ENCODE assay signal across 8 cellular contexts in the genomic region with DNA sequence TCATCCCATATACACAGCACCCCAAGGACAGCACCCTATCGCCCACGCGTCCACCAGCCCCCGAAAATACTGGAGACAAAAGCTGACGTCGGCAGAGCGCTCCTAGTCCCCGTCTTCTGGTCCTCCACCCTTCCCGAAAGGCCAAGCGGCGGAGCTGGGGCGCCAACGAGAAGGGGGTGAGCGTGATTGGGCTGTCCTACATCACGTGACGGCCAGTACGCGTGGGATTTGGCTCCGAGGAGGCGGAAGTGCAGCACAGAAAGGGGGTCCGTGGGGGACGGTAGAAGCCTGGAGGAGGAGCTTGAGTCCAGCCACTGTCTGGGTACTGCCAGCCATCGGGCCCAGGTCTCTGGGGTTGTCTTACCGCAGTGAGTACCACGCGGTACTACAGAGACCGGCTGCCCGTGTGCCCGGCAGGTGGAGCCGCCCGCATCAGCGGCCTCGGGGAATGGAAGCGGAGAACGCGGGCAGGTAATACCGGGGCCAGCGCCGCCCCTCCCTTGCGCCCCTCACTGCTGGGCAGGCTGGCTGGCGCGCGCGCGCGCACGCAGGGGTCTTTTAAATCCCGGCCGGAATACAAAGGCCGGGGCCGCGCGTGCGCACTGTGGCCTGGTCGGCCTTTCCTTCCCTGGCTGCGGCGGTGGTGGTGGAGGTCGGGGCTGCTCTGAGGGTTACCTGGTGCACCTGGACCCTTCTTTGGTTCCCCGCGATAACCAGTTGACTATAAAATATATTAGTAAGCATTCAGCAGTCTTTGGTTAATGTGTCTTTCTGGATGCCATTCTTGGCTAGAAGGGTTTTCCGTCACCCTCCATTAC.
DNase-seq lines count a peak whose midpoint lies in the region; ATAC-seq and TF ChIP-seq lines count a peak whose summit lies in the region.

TDG (plus strand) TSS at position 283 of the 818 bp plus-strand sequence; CDS start at position 449, 166 bp downstream.

- TF ChIP-seq POLR2A in GM18951 (IDR thresholded peaks at IDR 0.05; ENCODE audit: extremely low read depth, insufficient read depth, insufficient read length): peak; percentile 95

- peak; percentile 93 for ATAC-seq in HG03196 (IDR thresholded peaks at IDR 0.05; ENCODE audit: unreplicated experiment)

- peak; percentile 95 for DNase-seq in AG08396 (ENCODE audit: low spot score)
- DNase-seq in NCI-H345 (lab: John Stamatoyannopoulos, UW): peak; percentile 99
- DNase-seq in activated CD4-positive, CD25-positive, alpha-beta regulatory T cell (lab: John Stamatoyannopoulos, UW): peak; percentile 86 to 94 (median 92)
- peak; percentile 96 for DNase-seq in central memory CD4-positive, alpha-beta T cell
- DNase-seq in inferior parietal cortex (ENCODE audit: extremely low spot score): peak; percentile 98
- peak; percentile 94 for DNase-seq in stimulated activated CD4-positive, alpha-beta T cell treated with anti-CD3 and anti-CD28 coated beads, Interleukin-12 subunit alpha, Interleukin-12 subunit beta, amount 100 ng/mL, for 24 hours (ENCODE audit: low read depth in 2 of 2)

- in situ Hi-C loops in GM18951 (cut with MboI; ENCODE audit: low sequenced_read_pairs, unreplicated experiment): no loop called here

Comparison
In these comparisons a context has a peak if more than half of its experiments do, and no peak if none do; other contexts are left out.
1. Peak in every context shown above with its lines: DNase-seq and ATAC-seq.